In the genomic region with DNA sequence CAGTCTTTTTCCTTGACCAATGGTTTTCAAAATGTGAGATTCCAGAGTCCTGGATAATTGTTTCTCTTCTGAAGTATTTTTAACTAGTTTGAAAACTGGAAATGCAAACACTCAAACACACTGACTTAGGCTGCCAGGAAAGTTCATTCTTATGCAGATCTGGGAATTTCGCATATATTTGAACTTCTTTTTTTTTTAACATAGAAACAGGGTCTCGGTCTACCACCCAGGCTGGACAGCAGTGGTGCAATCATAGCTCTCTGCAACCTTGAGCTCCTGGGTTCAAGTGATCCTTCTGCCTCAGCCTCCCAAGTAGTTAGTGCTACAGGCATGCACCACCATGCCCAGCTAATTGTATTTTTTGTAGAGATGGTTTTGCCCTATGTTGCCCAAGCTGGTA, we compare ENCODE assay signal across 2 cellular contexts.
TF ChIP-seq lines count a peak whose summit lies in the region.

No MANE protein-coding gene starts in this region.

TF ChIP-seq in GM23338, 12 proteins besides CTCF, POLR2A, EP300 and RAD21 (continues in another document):
- no peak for TF ChIP-seq EZH2phosphoT487 (IDR thresholded peaks at IDR 0.05; ENCODE audit: unreplicated experiment)
- no peak for TF ChIP-seq CREB1 (CRISPR knock-in tag; IDR thresholded peaks at IDR 0.05; ENCODE audit: low read depth)
- TF ChIP-seq ZNF114 (CRISPR knock-in tag; IDR thresholded peaks at IDR 0.05) = no peak
- no peak for TF ChIP-seq POLR2AphosphoS5 (IDR thresholded peaks at IDR 0.05; ENCODE audit: low read depth)
- TF ChIP-seq ZNF331 (CRISPR knock-in tag; IDR thresholded peaks at IDR 0.05; ENCODE audit: low read depth) = no peak
- TF ChIP-seq, protein P1, sequence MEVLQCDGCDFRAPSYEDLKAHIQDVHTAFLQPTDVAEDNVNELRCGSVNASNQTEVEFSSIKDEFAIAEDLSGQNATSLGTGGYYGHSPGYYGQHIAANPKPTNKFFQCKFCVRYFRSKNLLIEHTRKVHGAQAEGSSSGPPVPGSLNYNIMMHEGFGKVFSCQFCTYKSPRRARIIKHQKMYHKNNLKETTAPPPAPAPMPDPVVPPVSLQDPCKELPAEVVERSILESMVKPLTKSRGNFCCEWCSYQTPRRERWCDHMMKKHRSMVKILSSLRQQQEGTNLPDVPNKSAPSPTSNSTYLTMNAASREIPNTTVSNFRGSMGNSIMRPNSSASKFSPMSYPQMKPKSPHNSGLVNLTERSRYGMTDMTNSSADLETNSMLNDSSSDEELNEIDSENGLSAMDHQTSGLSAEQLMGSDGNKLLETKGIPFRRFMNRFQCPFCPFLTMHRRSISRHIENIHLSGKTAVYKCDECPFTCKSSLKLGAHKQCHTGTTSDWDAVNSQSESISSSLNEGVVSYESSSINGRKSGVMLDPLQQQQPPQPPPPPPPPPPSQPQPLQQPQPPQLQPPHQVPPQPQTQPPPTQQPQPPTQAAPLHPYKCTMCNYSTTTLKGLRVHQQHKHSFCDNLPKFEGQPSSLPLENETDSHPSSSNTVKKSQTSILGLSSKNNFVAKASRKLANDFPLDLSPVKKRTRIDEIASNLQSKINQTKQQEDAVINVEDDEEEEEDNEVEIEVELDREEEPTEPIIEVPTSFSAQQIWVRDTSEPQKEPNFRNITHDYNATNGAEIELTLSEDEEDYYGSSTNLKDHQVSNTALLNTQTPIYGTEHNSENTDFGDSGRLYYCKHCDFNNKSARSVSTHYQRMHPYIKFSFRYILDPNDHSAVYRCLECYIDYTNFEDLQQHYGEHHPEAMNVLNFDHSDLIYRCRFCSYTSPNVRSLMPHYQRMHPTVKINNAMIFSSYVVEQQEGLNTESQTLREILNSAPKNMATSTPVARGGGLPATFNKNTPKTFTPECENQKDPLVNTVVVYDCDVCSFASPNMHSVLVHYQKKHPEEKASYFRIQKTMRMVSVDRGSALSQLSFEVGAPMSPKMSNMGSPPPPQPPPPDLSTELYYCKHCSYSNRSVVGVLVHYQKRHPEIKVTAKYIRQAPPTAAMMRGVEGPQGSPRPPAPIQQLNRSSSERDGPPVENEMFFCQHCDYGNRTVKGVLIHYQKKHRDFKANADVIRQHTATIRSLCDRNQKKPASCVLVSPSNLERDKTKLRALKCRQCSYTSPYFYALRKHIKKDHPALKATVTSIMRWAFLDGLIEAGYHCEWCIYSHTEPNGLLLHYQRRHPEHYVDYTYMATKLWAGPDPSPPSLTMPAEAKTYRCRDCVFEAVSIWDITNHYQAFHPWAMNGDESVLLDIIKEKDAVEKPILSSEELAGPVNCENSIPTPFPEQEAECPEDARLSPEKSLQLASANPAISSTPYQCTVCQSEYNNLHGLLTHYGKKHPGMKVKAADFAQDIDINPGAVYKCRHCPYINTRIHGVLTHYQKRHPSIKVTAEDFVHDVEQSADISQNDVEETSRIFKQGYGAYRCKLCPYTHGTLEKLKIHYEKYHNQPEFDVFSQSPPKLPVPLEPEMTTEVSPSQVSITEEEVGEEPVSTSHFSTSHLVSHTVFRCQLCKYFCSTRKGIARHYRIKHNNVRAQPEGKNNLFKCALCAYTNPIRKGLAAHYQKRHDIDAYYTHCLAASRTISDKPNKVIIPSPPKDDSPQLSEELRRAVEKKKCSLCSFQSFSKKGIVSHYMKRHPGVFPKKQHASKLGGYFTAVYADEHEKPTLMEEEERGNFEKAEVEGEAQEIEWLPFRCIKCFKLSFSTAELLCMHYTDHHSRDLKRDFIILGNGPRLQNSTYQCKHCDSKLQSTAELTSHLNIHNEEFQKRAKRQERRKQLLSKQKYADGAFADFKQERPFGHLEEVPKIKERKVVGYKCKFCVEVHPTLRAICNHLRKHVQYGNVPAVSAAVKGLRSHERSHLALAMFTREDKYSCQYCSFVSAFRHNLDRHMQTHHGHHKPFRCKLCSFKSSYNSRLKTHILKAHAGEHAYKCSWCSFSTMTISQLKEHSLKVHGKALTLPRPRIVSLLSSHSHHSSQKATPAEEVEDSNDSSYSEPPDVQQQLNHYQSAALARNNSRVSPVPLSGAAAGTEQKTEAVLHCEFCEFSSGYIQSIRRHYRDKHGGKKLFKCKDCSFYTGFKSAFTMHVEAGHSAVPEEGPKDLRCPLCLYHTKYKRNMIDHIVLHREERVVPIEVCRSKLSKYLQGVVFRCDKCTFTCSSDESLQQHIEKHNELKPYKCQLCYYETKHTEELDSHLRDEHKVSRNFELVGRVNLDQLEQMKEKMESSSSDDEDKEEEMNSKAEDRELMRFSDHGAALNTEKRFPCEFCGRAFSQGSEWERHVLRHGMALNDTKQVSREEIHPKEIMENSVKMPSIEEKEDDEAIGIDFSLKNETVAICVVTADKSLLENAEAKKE (CRISPR knock-in tag; IDR thresholded peaks at IDR 0.05) = no peak
- TF ChIP-seq, protein P2, sequence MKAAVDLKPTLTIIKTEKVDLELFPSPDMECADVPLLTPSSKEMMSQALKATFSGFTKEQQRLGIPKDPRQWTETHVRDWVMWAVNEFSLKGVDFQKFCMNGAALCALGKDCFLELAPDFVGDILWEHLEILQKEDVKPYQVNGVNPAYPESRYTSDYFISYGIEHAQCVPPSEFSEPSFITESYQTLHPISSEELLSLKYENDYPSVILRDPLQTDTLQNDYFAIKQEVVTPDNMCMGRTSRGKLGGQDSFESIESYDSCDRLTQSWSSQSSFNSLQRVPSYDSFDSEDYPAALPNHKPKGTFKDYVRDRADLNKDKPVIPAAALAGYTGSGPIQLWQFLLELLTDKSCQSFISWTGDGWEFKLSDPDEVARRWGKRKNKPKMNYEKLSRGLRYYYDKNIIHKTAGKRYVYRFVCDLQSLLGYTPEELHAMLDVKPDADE (IDR thresholded peaks at IDR 0.05) = no peak
- no peak for TF ChIP-seq STAT1 (IDR thresholded peaks at IDR 0.05; ENCODE audit: unreplicated experiment)
- no peak for TF ChIP-seq NANOG (IDR thresholded peaks at IDR 0.05; ENCODE audit: borderline replicate concordance)
- TF ChIP-seq JUNB (IDR thresholded peaks at IDR 0.05; ENCODE audit: unreplicated experiment) = no peak
- no peak for TF ChIP-seq EZH2 (IDR thresholded peaks at IDR 0.05; ENCODE audit: low read depth, unreplicated experiment)

TF ChIP-seq in H1, 55 proteins besides CTCF, POLR2A, EP300 and RAD21:
- TF ChIP-seq EGR1 (IDR thresholded peaks at IDR 0.05; ENCODE audit: borderline replicate concordance, low read depth, low read length) (no peak), CEBPB (IDR thresholded peaks at IDR 0.05; ENCODE audit: low read depth, low read length) (no peak), RBBP5 (IDR thresholded peaks at IDR 0.05; ENCODE audit: borderline replicate concordance, low read depth, low read length) (no peak)
